In the genomic region with DNA sequence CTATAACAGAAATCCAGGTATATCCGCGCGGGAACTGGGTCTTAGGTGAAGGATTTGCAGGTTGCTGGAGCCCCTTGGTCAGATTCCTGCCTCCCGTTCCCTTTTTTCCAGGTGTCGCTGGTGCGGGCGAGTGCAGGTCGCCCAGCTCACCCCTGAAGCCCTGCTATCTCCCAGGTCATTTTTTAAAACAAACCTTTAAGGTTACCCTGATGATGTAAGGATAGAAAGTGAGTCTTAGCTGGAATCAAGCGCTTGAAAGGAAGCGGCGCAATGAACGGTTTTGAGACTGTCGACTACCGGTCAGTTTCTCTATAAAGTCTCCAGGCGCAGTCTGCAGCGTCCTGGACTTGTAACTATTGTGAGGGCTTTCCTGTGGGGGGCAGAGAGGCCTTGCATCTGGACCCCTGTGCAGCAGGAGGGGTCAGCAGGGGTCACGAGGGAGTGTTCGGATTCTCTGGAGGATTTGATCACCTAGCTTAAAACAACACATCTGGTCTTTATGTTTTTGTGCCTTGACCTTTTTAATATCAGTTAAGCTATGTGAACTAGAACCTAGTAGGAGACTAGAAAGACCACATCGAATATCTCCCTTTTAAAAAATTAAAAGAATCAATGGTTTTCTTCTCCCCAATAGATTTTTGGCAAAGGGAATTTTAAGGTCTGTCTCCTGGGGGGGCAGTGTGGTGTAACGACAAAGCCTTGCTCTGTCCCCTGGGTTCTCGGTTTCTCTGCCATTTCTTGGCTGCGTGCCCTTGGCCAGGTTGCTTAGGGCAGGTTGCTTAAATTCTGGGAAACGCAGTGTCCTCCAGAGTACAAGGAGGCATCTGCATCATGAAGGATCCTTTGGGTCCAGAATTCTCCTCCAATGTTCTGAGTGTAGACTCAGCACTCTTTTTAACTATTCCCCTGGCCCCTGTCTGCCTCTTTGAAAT, we compare ENCODE assay signal across 8 cellular contexts. TPM values are rescaled to one million over a fixed set of nuclear protein-coding genes. Genes with fewer than 3 reads are reported as not detected.
DNase-seq lines count a peak whose midpoint lies in the region; ATAC-seq and TF ChIP-seq lines count a peak whose summit lies in the region.

No MANE protein-coding gene starts in this region.

- peaks cover 20 to 38% of the 10 kb centered on the region in 2 experiments for H3K4me1 ChIP-seq in neutrophil (ENCODE audit: control insufficient read depth in 1 of 2, insufficient read depth in 1 of 2, low read depth in 1 of 2, low read length in 1 of 2)

- peak overlapping the region; percentile 40 to 68 for H3K4me3 ChIP-seq in neutrophil (ENCODE audit: low read depth in 1 of 2, low read length in 1 of 2)

- TF ChIP-seq CTCF in neutrophil (IDR thresholded peaks at IDR 0.05) (no peak), omental fat pad (IDR thresholded peaks at IDR 0.05) (no peak)

- H3K27ac ChIP-seq in neutrophil = no peak overlapping the region

- ATAC-seq in omental fat pad (ENCODE audit: low FRiP score) (no peak), HG03108 (IDR thresholded peaks at IDR 0.05; ENCODE audit: unreplicated experiment) (no peak)

- peak; percentile 36 for DNase-seq in NCI-H1092 treated with DMSO at 0.1 percent for 48 hours (lab: John Stamatoyannopoulos, UW)
- no peak for DNase-seq in NCI-H1092 (lab: John Stamatoyannopoulos, UW)
- peak; percentile 9 for DNase-seq in SK-N-DZ (ENCODE audit: low spot score)
- peak; percentile 25 for DNase-seq in fibroblast of peridontal ligament (ENCODE audit: extremely low read depth)
- no peak for DNase-seq in NCI-H1436 treated with DMSO at 0.1 percent for 48 hours (lab: John Stamatoyannopoulos, UW)
- no peak for DNase-seq in omental fat pad (ENCODE audit: low spot score)

- no peaks in the 10 kb centered on the region for H3K36me3 ChIP-seq in neutrophil

- peaks cover 60% of the 10 kb centered on the region for H3K27me3 ChIP-seq in neutrophil

- H3K9me3 ChIP-seq in neutrophil = no peaks in the 10 kb centered on the region

RNA-seq across cellular contexts. Expression of a gene that starts 1.7 kb away (rescaled TPM):
- 1.9 and 2.1 TPM in 2 replicates for polyA plus RNA-seq in SK-N-DZ (2014; cell fraction: cytosol; rRNA removed)
- 2.3 and 3.7 TPM in 2 replicates for polyA plus RNA-seq in SK-N-DZ (2014; cell fraction: nucleus; rRNA removed)
- 10 to 100 TPM in 1 of 4 donors, 1 to 10 TPM in 3; 3.1 to 11.7 (median 7.9) TPM for total RNA-seq in omental fat pad

Comparison
In these comparisons a context has a peak if more than half of its experiments do, and no peak if none do; other contexts are left out.
1. DNase-seq: peak in NCI-H1092 treated with DMSO at 0.1 percent for 48 hours (single experiment), SK-N-DZ (single experiment) and fibroblast of peridontal ligament (single experiment); none in NCI-H1092 (single experiment), NCI-H1436 treated with DMSO at 0.1 percent for 48 hours (single experiment) and omental fat pad (single experiment).